Comparison of ENCODE assay signal across 8 cellular contexts in genomic region chr2:108607706-108608301, GRCh38.
DNase-seq lines count a peak whose midpoint lies in the region; ATAC-seq and TF ChIP-seq lines count a peak whose summit lies in the region.

No MANE protein-coding gene starts in this region.

- peaks cover 60% of the 10 kb centered on the region for H3K4me1 Mint-ChIP-seq in activated CD4-positive, alpha-beta T cell treated with anti-CD3 and anti-CD28 coated beads, Interleukin-2, amount 10 ng/mL, durations not matched to agents 7 days and 5 days

- TF ChIP-seq CTCF in fibroblast of villous mesenchyme (IDR thresholded peaks at IDR 0.05; ENCODE audit: insufficient read depth, low read depth, low read length), result peak; percentile 78

- DNase-seq in NK-92 treated with Interleukin-12 subunit alpha and Interleukin-12 subunit beta, amount 100 ng/mL, for 24 hours (lab: John Stamatoyannopoulos, UW), result peak; percentile 31
- DNase-seq in NK-92 (lab: John Stamatoyannopoulos, UW; ENCODE audit: unreplicated experiment) (no peak), NAMALWA (ENCODE audit: low spot score) (peak; percentile 74), fibroblast of villous mesenchyme (ENCODE audit: low read depth) (peak; percentile 67), sciatic nerve (ENCODE audit: low spot score) (no peak)
- peak; percentile 56 for DNase-seq in activated CD4-positive, alpha-beta T cell treated with anti-CD3 and anti-CD28 coated beads, Interleukin-2, amount 10 ng/mL, durations not matched to agents 7 days and 5 days

- intact Hi-C loops in sciatic nerve (cut with DNase I), result no loop called here

- H3K9me3 Mint-ChIP-seq in activated CD4-positive, alpha-beta T cell treated with anti-CD3 and anti-CD28 coated beads, Interleukin-2, amount 10 ng/mL, durations not matched to agents 7 days and 5 days, result no peaks in the 10 kb centered on the region

- H3K27me3 Mint-ChIP-seq in activated CD4-positive, alpha-beta T cell treated with anti-CD3 and anti-CD28 coated beads, Interleukin-2, amount 10 ng/mL, durations not matched to agents 7 days and 5 days, result no peaks in the 10 kb centered on the region

- CTCF ChIA-PET in activated CD4-positive, alpha-beta T cell treated with anti-CD3 and anti-CD28 coated beads, Interleukin-2, amount 10 ng/mL, durations not matched to agents 7 days and 5 days (lab: Charles Lee), result interaction anchor here (1.0 to 2.2 kb wide), 3 partner anchors 10 to 29 kb away, joined by 3 to 14 read pairs (median 5); no protein-coding TSS in a partner anchor

- no peak overlapping the region for H3K4me3 ChIP-seq in fibroblast of villous mesenchyme (ENCODE audit: low read depth, low read length)

- peak; percentile 39 for ATAC-seq in sciatic nerve
- no peak for ATAC-seq in GM21723 (IDR thresholded peaks at IDR 0.05; ENCODE audit: unreplicated experiment)
- ATAC-seq in GM19397 (IDR thresholded peaks at IDR 0.05; ENCODE audit: unreplicated experiment), result no peak

- H3K36me3 Mint-ChIP-seq in activated CD4-positive, alpha-beta T cell treated with anti-CD3 and anti-CD28 coated beads, Interleukin-2, amount 10 ng/mL, durations not matched to agents 7 days and 5 days (ENCODE audit: low read depth), result peaks cover 3% of the 10 kb centered on the region

- POLR2A ChIA-PET in activated CD4-positive, alpha-beta T cell treated with anti-CD3 and anti-CD28 coated beads, Interleukin-2, amount 10 ng/mL, durations not matched to agents 7 days and 5 days (lab: Charles Lee), result no interaction called here

- H3K27ac Mint-ChIP-seq in activated CD4-positive, alpha-beta T cell treated with anti-CD3 and anti-CD28 coated beads, Interleukin-2, amount 10 ng/mL, durations not matched to agents 7 days and 5 days, result no peak overlapping the region

- H3K4me3 Mint-ChIP-seq in activated CD4-positive, alpha-beta T cell treated with anti-CD3 and anti-CD28 coated beads, Interleukin-2, amount 10 ng/mL, durations not matched to agents 7 days and 5 days, result no peak overlapping the region

Comparison
In these comparisons a context has a peak if more than half of its experiments do, and no peak if none do; other contexts are left out.
1. DNase-seq: peak in NK-92 treated with Interleukin-12 subunit alpha and Interleukin-12 subunit beta, amount 100 ng/mL, for 24 hours (single experiment), NAMALWA (single experiment), activated CD4-positive, alpha-beta T cell treated with anti-CD3 and anti-CD28 coated beads, Interleukin-2, amount 10 ng/mL, durations not matched to agents 7 days and 5 days (single experiment) and fibroblast of villous mesenchyme (single experiment); none in NK-92 (single experiment) and sciatic nerve (single experiment).